Comparison of ENCODE assay signal across 9 cellular contexts in genomic region chr5:140555747-140556312, GRCh38. TPM values are rescaled to one million over a fixed set of nuclear protein-coding genes. Genes with fewer than 3 reads are reported as not detected.
A peak's percentile ranks its signal among the peaks of the same experiment; 100 is the strongest.
DNase-seq lines count a peak whose midpoint lies in the region; ATAC-seq and TF ChIP-seq lines count a peak whose summit lies in the region.
"Had no signal": no experiment of that assay in that cellular context is flagged by ENCODE, and none has a peak within 500 bp of the region (broad histone marks: within the 10 kb centered on the region; RNA-seq: fewer than 3 reads in every experiment).

No MANE protein-coding gene starts in this region.

- no peaks in the 10 kb centered on the region for H3K9me3 ChIP-seq in CD4-positive, alpha-beta T cell (ENCODE audit: control insufficient read depth, low read length)
- H3K9me3 ChIP-seq in mucosa of stomach (ENCODE audit: control insufficient read depth, low read length) = no peaks in the 10 kb centered on the region

- H3K4me1 Mint-ChIP-seq in CD4-positive, alpha-beta T cell (ENCODE audit: low read depth) = peaks cover 57% of the 10 kb centered on the region
- peaks cover 56% of the 10 kb centered on the region for H3K4me1 Mint-ChIP-seq in brain

- no peak for TF ChIP-seq CTCF in CD4-positive, alpha-beta T cell (IDR thresholded peaks at IDR 0.05)
- TF ChIP-seq CTCF in brain (conservative IDR thresholded peaks at IDR 0.05) = no peak

- H3K27ac Mint-ChIP-seq in CD4-positive, alpha-beta T cell = peak overlapping the region; percentile 81
- peak overlapping the region in 4 of 5 experiments; percentile 92 to 99 (median 97) for H3K27ac Mint-ChIP-seq in brain

- H3K27me3 ChIP-seq in CD4-positive, alpha-beta T cell (ENCODE audit: control insufficient read depth, insufficient read depth, low read length) = no peaks in the 10 kb centered on the region
- H3K27me3 ChIP-seq in mucosa of stomach (ENCODE audit: control insufficient read depth, insufficient read depth, low read length) = no peaks in the 10 kb centered on the region

- peaks cover 49% of the 10 kb centered on the region for H3K36me3 Mint-ChIP-seq in CD4-positive, alpha-beta T cell (ENCODE audit: low read depth)
- peaks cover 36% of the 10 kb centered on the region for H3K36me3 Mint-ChIP-seq in brain

- ATAC-seq in CD4-positive, alpha-beta T cell (ENCODE audit: poor library complexity) = no peak
- ATAC-seq in HG03521 (IDR thresholded peaks at IDR 0.05; ENCODE audit: unreplicated experiment) (peak; percentile 29), GM19452 (IDR thresholded peaks at IDR 0.05; ENCODE audit: unreplicated experiment) (no peak)

- no peak overlapping the region for H3K9ac ChIP-seq in mucosa of stomach (ENCODE audit: low read length)
- H3K9ac ChIP-seq: parathyroid adenoma had no signal

- no peaks in the 10 kb centered on the region for H3K9me3 Mint-ChIP-seq in CD4-positive, alpha-beta T cell
- H3K9me3 Mint-ChIP-seq in brain = no peaks in the 10 kb centered on the region

- CTCF ChIA-PET in CD4-positive, alpha-beta T cell (lab: Charles Lee) = interaction anchor here (2.4 kb wide), 1 partner anchor 8 kb away, joined by 14 read pairs; the partner anchor contains the start of gene EIF4EBP3

- H3K4me1 ChIP-seq in mucosa of stomach (ENCODE audit: control insufficient read depth, insufficient read depth, low read length) = peaks cover 21% of the 10 kb centered on the region

- H3K4me3 ChIP-seq in mucosa of stomach (ENCODE audit: low read length) = peak overlapping the region; percentile 80

- no peaks in the 10 kb centered on the region for H3K27me3 Mint-ChIP-seq in CD4-positive, alpha-beta T cell
- H3K27me3 Mint-ChIP-seq in brain = peaks cover 4% of the 10 kb centered on the region

- H3K27ac ChIP-seq in CD4-positive, alpha-beta T cell (ENCODE audit: low read depth, low read length) = peak overlapping the region; percentile 16
- H3K27ac ChIP-seq: parathyroid adenoma had no signal

- peaks cover 10% of the 10 kb centered on the region for H3K36me3 ChIP-seq in mucosa of stomach (ENCODE audit: control insufficient read depth, insufficient read depth, low read length)

- POLR2A ChIA-PET in CD4-positive, alpha-beta T cell (lab: Charles Lee) = interaction anchor here (0.6 to 1.5 kb wide), 4 partner anchors 9 to 170 kb away, joined by 3 to 9 read pairs (median 4); partner anchors contain the start of genes ANKHD1, EIF4EBP3, IK and NDUFA2

- intact Hi-C loops in CD4-positive, alpha-beta T cell (cut with DNase I, micrococcal nuclease) = no loop called here

- DNase-seq in CD4-positive, alpha-beta T cell = no peak
- DNase-seq in retina = no peak
- DNase-seq in cortex of kidney (lab: John Stamatoyannopoulos, UW) = no peak
- DNase-seq in RKO (ENCODE audit: low spot score) = no peak

- H3K4me3 Mint-ChIP-seq in CD4-positive, alpha-beta T cell = peak overlapping the region; percentile 92
- H3K4me3 Mint-ChIP-seq in brain = peak overlapping the region; percentile 88 to 94 (median 91)

RNA-seq across cellular contexts. Expression of gene SRA1, which starts 1.4 kb away (rescaled TPM):
- total RNA-seq in CD4-positive, alpha-beta T cell = 10 to 100 TPM; 30.9 to 31.6 TPM
- polyA plus RNA-seq in brain (ENCODE audit: insufficient read depth, low read depth, low replicate concordance) = 23.4 TPM

RNA-seq across cellular contexts. Expression of gene EIF4EBP3, which starts 8.4 kb away (rescaled TPM):
- 10 to 100 TPM; 12.7 to 15.1 TPM for total RNA-seq in CD4-positive, alpha-beta T cell
- polyA plus RNA-seq in brain (ENCODE audit: insufficient read depth, low read depth, low replicate concordance) = 14.9 TPM

RNA-seq across cellular contexts. Expression of gene APBB3, which starts 8.6 kb away (rescaled TPM):
- 10 to 100 TPM; 56.6 to 61.5 TPM for total RNA-seq in CD4-positive, alpha-beta T cell
- 19.4 TPM for polyA plus RNA-seq in brain (ENCODE audit: insufficient read depth, low read depth, low replicate concordance)

RNA-seq across cellular contexts. Expression of gene SLC35A4, which starts 8.8 kb away (rescaled TPM):
- 10 to 100 TPM; 16.9 to 17.8 TPM for total RNA-seq in CD4-positive, alpha-beta T cell
- 67.1 TPM for polyA plus RNA-seq in brain (ENCODE audit: insufficient read depth, low read depth, low replicate concordance)
